14 cellular contexts compared by ENCODE assay signal in genomic region chr9:12933957-12934356, GRCh38.
A peak's percentile ranks its signal among the peaks of the same experiment; 100 is the strongest.
DNase-seq lines count a peak whose midpoint lies in the region; ATAC-seq and TF ChIP-seq lines count a peak whose summit lies in the region.
"Had no signal": no experiment of that assay in that cellular context is flagged by ENCODE, and none has a peak within 500 bp of the region (broad histone marks: within the 10 kb centered on the region; RNA-seq: fewer than 3 reads in every experiment).

No MANE protein-coding gene starts in this region.

- peak; percentile 87 for ATAC-seq in SK-N-SH treated with all-trans-retinoic acid at 6 μM for 48 hours
- ATAC-seq in foreskin keratinocyte: peak; percentile 50
- no peak for ATAC-seq in HG03469 (IDR thresholded peaks at IDR 0.05; ENCODE audit: unreplicated experiment)
- ATAC-seq: activated CD4-positive, CD25-positive, alpha-beta regulatory T cell treated with anti-CD3 and anti-CD28 coated beads, Interleukin-2, amount 50 U/mL, for 24 hours; activated T-cell treated with anti-CD3 and anti-CD28 coated beads, Interleukin-2, amount 50 U/mL, for 4 hours; mucosa of descending colon; right lobe of liver had no signal

- DNase-seq in HFF-Myc (ENCODE audit: extremely low read depth, low read depth): peak; percentile 29
- DNase-seq in foreskin keratinocyte: peak; percentile 18 to 48
- no peak for DNase-seq in KBM-7
- DNase-seq in NCI-H82 (lab: John Stamatoyannopoulos, UW): no peak
- DNase-seq: activated T-cell treated with anti-CD3 and anti-CD28 coated beads, Interleukin-2, amount 50 U/mL, for 4 hours; DMS53; mucosa of descending colon; NCI-H446; right lobe of liver had no signal

- peaks cover 6% of the 10 kb centered on the region for H3K4me1 ChIP-seq in foreskin keratinocyte
- peaks cover 0 to 20% (median 14%) of the 10 kb centered on the region in 5 donors for H3K4me1 ChIP-seq in subcutaneous abdominal adipose tissue (ENCODE audit: control insufficient read depth in 5 of 5, insufficient read depth in 5 of 5, low read length in 5 of 5)
- H3K4me1 ChIP-seq: right lobe of liver had no signal

- H3K9me3 ChIP-seq in subcutaneous abdominal adipose tissue (ENCODE audit: control insufficient read depth in 5 of 5, low read length in 5 of 5): no peaks in the 10 kb centered on the region
- H3K9me3 ChIP-seq: mucosa of descending colon, right lobe of liver, thoracic aorta had no signal

- no peak overlapping the region for H3K9ac ChIP-seq in subcutaneous abdominal adipose tissue (ENCODE audit: low read length in 5 of 5)

- no peaks in the 10 kb centered on the region for H3K36me3 ChIP-seq in subcutaneous abdominal adipose tissue (ENCODE audit: control insufficient read depth in 5 of 5, insufficient read depth in 5 of 5, low read length in 5 of 5)
- H3K36me3 ChIP-seq: right lobe of liver, thoracic aorta had no signal

- in situ Hi-C loops in KBM-7 (cut with MboI; ENCODE audit: low pct_unique_long_range_greater_than_20kb, low sequenced_read_pairs): no loop called here

- no peak for TF ChIP-seq CTCF in HFF-Myc (IDR thresholded peaks at IDR 0.05; ENCODE audit: low read depth, low read length, missing control alignments)
- TF ChIP-seq CTCF in foreskin keratinocyte (conservative IDR thresholded peaks at IDR 0.05): no peak

- H3K27me3 ChIP-seq in foreskin keratinocyte (no peaks in the 10 kb centered on the region), subcutaneous abdominal adipose tissue (ENCODE audit: control insufficient read depth in 5 of 5, insufficient read depth in 4 of 5, low read length in 5 of 5) (no peaks in the 10 kb centered on the region)
- H3K27me3 ChIP-seq: right lobe of liver had no signal

- H3K4me3 ChIP-seq in HFF-Myc (replicated peaks; ENCODE audit: low read depth, low read length) (no peak overlapping the region), subcutaneous abdominal adipose tissue (ENCODE audit: low read depth in 1 of 5, low read length in 5 of 5) (no peak overlapping the region)
- H3K4me3 ChIP-seq: mucosa of descending colon, right lobe of liver, thoracic aorta had no signal

- H3K27ac ChIP-seq in foreskin keratinocyte (no peak overlapping the region), subcutaneous abdominal adipose tissue (ENCODE audit: low read depth, low read length) (peak overlapping the region; percentile 50)
- H3K27ac ChIP-seq: right lobe of liver had no signal

TF ChIP-seq in SK-N-SH treated with all-trans-retinoic acid at 6 μM for 48 hours, 23 proteins besides CTCF, POLR2A, EP300 and RAD21:
- TF ChIP-seq ISL1 (CRISPR knock-in tag; IDR thresholded peaks at IDR 0.05) (0 out of 2 replicates have a peak, but pooled peaks have one; percentile 29), ZC3H10 (CRISPR knock-in tag; IDR thresholded peaks at IDR 0.05) (no peak), PPARA (CRISPR knock-in tag; IDR thresholded peaks at IDR 0.05; ENCODE audit: borderline replicate concordance) (no peak)

Comparison
In these comparisons a context has a peak if more than half of its experiments do, and no peak if none do; other contexts are left out.
1. DNase-seq: peak in HFF-Myc (single experiment) and foreskin keratinocyte (2 of 2); none in KBM-7 (single experiment) and NCI-H82 (single experiment).